In genomic region chr5:75491621-75492020, GRCh38 we compare ENCODE assay signal across 10 cellular contexts.
"Had no signal": no experiment of that assay in that cellular context is flagged by ENCODE, and none has a peak within 500 bp of the region (broad histone marks: within the 10 kb centered on the region; RNA-seq: fewer than 3 reads in every experiment).

No MANE protein-coding gene starts in this region.

- H3K4me3 ChIP-seq: GM23338, HAP-1, K562 had no signal

- H3K27me3 Mint-ChIP-seq: IgD-negative memory B cell had no signal

- DNase-seq: H7, HFFc6, Kasumi-1, KG1 had no signal

- H3K27ac Mint-ChIP-seq: GM23338, HFFc6, IgD-negative memory B cell had no signal

- ATAC-seq: GM23338, HCT116, HepG2, K562 had no signal

- H3K4me3 Mint-ChIP-seq: GM23338, HFFc6, IgD-negative memory B cell had no signal
